Comparison of ENCODE assay signal across 15 cellular contexts in genomic region chrX:153929576-153929975, GRCh38. TPM values are rescaled to one million over a fixed set of nuclear protein-coding genes. Genes with fewer than 3 reads are reported as not detected.
DNase-seq lines count a peak whose midpoint lies in the region; ATAC-seq and TF ChIP-seq lines count a peak whose summit lies in the region.
"Had no signal": no experiment of that assay in that cellular context is flagged by ENCODE, and none has a peak within 500 bp of the region (broad histone marks: within the 10 kb centered on the region; RNA-seq: fewer than 3 reads in every experiment).

No MANE protein-coding gene starts in this region.

- no peaks in the 10 kb centered on the region for H3K27me3 Mint-ChIP-seq in activated CD4-positive, alpha-beta T cell treated with anti-CD3 and anti-CD28 coated beads, Interleukin-2, amount 10 ng/mL, durations not matched to agents 24 days and 14 days
- H3K27me3 Mint-ChIP-seq in activated T-helper 17 cell treated with anti-CD3 and anti-CD28 coated beads, Interleukin-2, amount 50 U/mL, for 72 hours: no peaks in the 10 kb centered on the region

- no peak overlapping the region for H2AFZ ChIP-seq in KMS-11 (ENCODE audit: low read depth)
- H2AFZ ChIP-seq in PC-3 (ENCODE audit: low read length): no peak overlapping the region
- H2AFZ ChIP-seq in neuronal stem cell (ENCODE audit: low read length): no peak overlapping the region

- H3K79me1 ChIP-seq in neuronal stem cell (ENCODE audit: low read depth, low read length): peaks cover 6% of the 10 kb centered on the region

- H3K79me2 ChIP-seq in KMS-11 (ENCODE audit: insufficient read depth, low read depth) (peaks cover 34% of the 10 kb centered on the region; the same call in 1 of the 2 replicates), PC-3 (ENCODE audit: low read length) (peaks cover 31% of the 10 kb centered on the region)

- H3K18ac ChIP-seq in neuronal stem cell (ENCODE audit: low read length): no peak overlapping the region

- BruUV-seq in PC-3 (replicated peaks; lab: Mats Ljungman, UMichigan): no TSS peak

- CTCF ChIA-PET in PC-3 (lab: Charles Lee): no interaction called here

- H4K8ac ChIP-seq in neuronal stem cell (ENCODE audit: low read depth, low read length): no peak overlapping the region

- no peak overlapping the region for H4K91ac ChIP-seq in neuronal stem cell (ENCODE audit: low read depth, low read length, poor library complexity)

- H3K27me3 ChIP-seq in KMS-11 (ENCODE audit: insufficient read depth, low read depth): no peaks in the 10 kb centered on the region
- H3K27me3 ChIP-seq in neutrophil: no peaks in the 10 kb centered on the region
- H3K27me3 ChIP-seq in PC-3 (ENCODE audit: low read length): no peaks in the 10 kb centered on the region
- H3K27me3 ChIP-seq in neuronal stem cell (ENCODE audit: control insufficient read depth in 3 of 3, insufficient read depth in 3 of 3, low read depth in 1 of 3, low read length in 3 of 3): peaks cover 0 to 31% (median 5%) of the 10 kb centered on the region in 3 experiments

- no peak overlapping the region for H2BK5ac ChIP-seq in neuronal stem cell (ENCODE audit: low read length)

- H3K36me3 ChIP-seq in KMS-11 (ENCODE audit: insufficient read depth) (no peaks in the 10 kb centered on the region), neutrophil (peaks cover 18% of the 10 kb centered on the region), PC-3 (ENCODE audit: low read depth, low read length) (peaks cover 11% of the 10 kb centered on the region), neuronal stem cell (replicated peaks in 1 of 2; ENCODE audit: control insufficient read depth in 2 of 2, insufficient read depth in 2 of 2, low read length in 2 of 2) (peaks cover 10 to 41% of the 10 kb centered on the region in 2 donors)

- POLR2A ChIA-PET in PC-3 (lab: Charles Lee; ENCODE audit: unreplicated experiment): no interaction called here

- H3K4me1 ChIP-seq in KMS-11 (ENCODE audit: low read depth, poor library complexity, severe bottlenecking): peaks cover 9% of the 10 kb centered on the region
- H3K4me1 ChIP-seq in neutrophil (ENCODE audit: control insufficient read depth in 1 of 2, insufficient read depth in 1 of 2, low read depth in 1 of 2, low read length in 1 of 2): peaks cover 24 to 57% of the 10 kb centered on the region in 2 experiments
- H3K4me1 ChIP-seq in PC-3 (ENCODE audit: insufficient read depth, low read length): peaks cover 26% of the 10 kb centered on the region
- peaks cover 12 to 13% of the 10 kb centered on the region in 2 donors for H3K4me1 ChIP-seq in neuronal stem cell (ENCODE audit: control insufficient read depth in 2 of 2, insufficient read depth in 1 of 2, low read depth in 1 of 2, low read length in 2 of 2)

- peak overlapping the region; percentile 91 for H3K4me3 Mint-ChIP-seq in activated CD4-positive, alpha-beta T cell treated with anti-CD3 and anti-CD28 coated beads, Interleukin-2, amount 10 ng/mL, durations not matched to agents 24 days and 14 days
- peak overlapping the region; percentile 88 for H3K4me3 Mint-ChIP-seq in activated T-helper 17 cell treated with anti-CD3 and anti-CD28 coated beads, Interleukin-2, amount 50 U/mL, for 72 hours

- no peak overlapping the region for H2BK12ac ChIP-seq in neuronal stem cell (ENCODE audit: low read length)

- H3K9ac ChIP-seq in KMS-11: no peak overlapping the region
- H3K9ac ChIP-seq in PC-3 (ENCODE audit: low read length): no peak overlapping the region
- no peak overlapping the region for H3K9ac ChIP-seq in neuronal stem cell (ENCODE audit: low read depth, low read length, poor library complexity)

- H3K23ac ChIP-seq in neuronal stem cell (ENCODE audit: low read depth, low read length, poor library complexity): no peak overlapping the region

- no peak overlapping the region for H2BK120ac ChIP-seq in neuronal stem cell (ENCODE audit: low read depth, low read length)

- H3K36me3 Mint-ChIP-seq in activated CD4-positive, alpha-beta T cell treated with anti-CD3 and anti-CD28 coated beads, Interleukin-2, amount 10 ng/mL, durations not matched to agents 24 days and 14 days (ENCODE audit: low read depth): peaks cover 21% of the 10 kb centered on the region
- peaks cover 52% of the 10 kb centered on the region for H3K36me3 Mint-ChIP-seq in activated T-helper 17 cell treated with anti-CD3 and anti-CD28 coated beads, Interleukin-2, amount 50 U/mL, for 72 hours (ENCODE audit: low read depth)

- H3K9me2 ChIP-seq in PC-3 (replicated peaks; ENCODE audit: low read length): no peaks in the 10 kb centered on the region

- no peaks in the 10 kb centered on the region for H3F3A ChIP-seq in PC-3 (ENCODE audit: low read length, unreplicated experiment)

- no peak overlapping the region for H3K4ac ChIP-seq in neuronal stem cell (ENCODE audit: low read length)

- intact Hi-C loops in activated CD4-positive, alpha-beta T cell treated with anti-CD3 and anti-CD28 coated beads, Interleukin-2, amount 10 ng/mL, durations not matched to agents 24 days and 14 days (cut with micrococcal nuclease): loop anchor here (5.0 to 10.0 kb wide), 3 partner anchors 55 to 975 kb away; partner anchors contain the start of genes ABCD1 and BCAP31
- intact Hi-C loops in PC-3 (cut with micrococcal nuclease): loop anchor here (2.0 to 5.0 kb wide), 3 partner anchors 17 to 167 kb away; partner anchors contain the start of genes HCFC1 and PLXNB3

- no peak overlapping the region for H2BK15ac ChIP-seq in neuronal stem cell (ENCODE audit: low read length)

- no peak overlapping the region for H2AK5ac ChIP-seq in neuronal stem cell (ENCODE audit: low read depth, low read length)

- TF ChIP-seq CTCF in KMS-11 (conservative IDR thresholded peaks at IDR 0.05; ENCODE audit: low read depth, low read length) (no peak), neutrophil (IDR thresholded peaks at IDR 0.05) (no peak), PC-3 (conservative IDR thresholded peaks at IDR 0.05; ENCODE audit: low read depth, low read length) (no peak)

- no peaks in the 10 kb centered on the region for H3K9me3 Mint-ChIP-seq in activated CD4-positive, alpha-beta T cell treated with anti-CD3 and anti-CD28 coated beads, Interleukin-2, amount 10 ng/mL, durations not matched to agents 24 days and 14 days
- no peaks in the 10 kb centered on the region for H3K9me3 Mint-ChIP-seq in activated T-helper 17 cell treated with anti-CD3 and anti-CD28 coated beads, Interleukin-2, amount 50 U/mL, for 72 hours

- no peak for ATAC-seq in activated T-helper 17 cell treated with anti-CD3 and anti-CD28 coated beads, Interleukin-2, amount 50 U/mL, for 72 hours (replicated peaks)
- no peak for ATAC-seq in PC-3

- H3K14ac ChIP-seq in neuronal stem cell (ENCODE audit: low read length): no peak overlapping the region

- H3K4me2 ChIP-seq in KMS-11 (peak overlapping the region; percentile 54; the same call in 1 of the 2 replicates), PC-3 (ENCODE audit: low read length) (no peak overlapping the region), neuronal stem cell (ENCODE audit: insufficient read depth, low read length, poor library complexity, severe bottlenecking) (no peak overlapping the region)

- no peak overlapping the region for H3K27ac Mint-ChIP-seq in activated CD4-positive, alpha-beta T cell treated with anti-CD3 and anti-CD28 coated beads, Interleukin-2, amount 10 ng/mL, durations not matched to agents 24 days and 14 days
- no peak overlapping the region for H3K27ac Mint-ChIP-seq in activated T-helper 17 cell treated with anti-CD3 and anti-CD28 coated beads, Interleukin-2, amount 50 U/mL, for 72 hours

- peaks cover 18% of the 10 kb centered on the region for H3K4me1 Mint-ChIP-seq in activated CD4-positive, alpha-beta T cell treated with anti-CD3 and anti-CD28 coated beads, Interleukin-2, amount 10 ng/mL, durations not matched to agents 24 days and 14 days
- peaks cover 6% of the 10 kb centered on the region for H3K4me1 Mint-ChIP-seq in activated T-helper 17 cell treated with anti-CD3 and anti-CD28 coated beads, Interleukin-2, amount 50 U/mL, for 72 hours

- WGBS in neuronal stem cell (ENCODE audit: extremely low coverage in 2 of 2, insufficient read length in 2 of 2, insufficient replicate concordance in 1 of 2), 2 donors: no CpG with 5 or more reads among the region's 10 CpGs

- H4K20me1 ChIP-seq in KMS-11 (ENCODE audit: insufficient read depth): no peaks in the 10 kb centered on the region
- H4K20me1 ChIP-seq in PC-3 (ENCODE audit: low read length): no peaks in the 10 kb centered on the region

- H3K27ac ChIP-seq in KMS-11: peak overlapping the region; percentile 38; the same call in 1 of the 2 replicates
- H3K27ac ChIP-seq in neutrophil: peak overlapping the region; percentile 100
- H3K27ac ChIP-seq in PC-3 (ENCODE audit: low read length): no peak overlapping the region
- no peak overlapping the region for H3K27ac ChIP-seq in neuronal stem cell (replicated peaks; ENCODE audit: low read length)

- no peak overlapping the region for H3K4me3 ChIP-seq in KMS-11 (IDR thresholded peaks at IDR 0.05; ENCODE audit: insufficient read depth, low read depth, low read length)
- no peak overlapping the region for H3K4me3 ChIP-seq in neutrophil (ENCODE audit: low read depth in 1 of 2, low read length in 1 of 2)
- H3K4me3 ChIP-seq in PC-3 (ENCODE audit: low read length): no peak overlapping the region
- no peak overlapping the region for H3K4me3 ChIP-seq in neuronal stem cell (ENCODE audit: low read length in 2 of 2)

- H3K9me3 ChIP-seq in neutrophil (no peaks in the 10 kb centered on the region), PC-3 (ENCODE audit: low read length) (no peaks in the 10 kb centered on the region), neuronal stem cell (replicated peaks in 1 of 2; ENCODE audit: control insufficient read depth in 2 of 2, insufficient read depth in 1 of 2, low read depth in 1 of 2, low read length in 2 of 2) (no peaks in the 10 kb centered on the region)

- DNase-seq in activated CD4-positive, alpha-beta T cell treated with anti-CD3 and anti-CD28 coated beads, Interleukin-2, amount 10 ng/mL, durations not matched to agents 24 days and 14 days: no peak
- DNase-seq in activated CD4-positive, alpha-beta T cell treated with anti-CD3 and anti-CD28 coated beads, Interleukin-2, amount 50 U/mL, for 48 hours: no peak
- DNase-seq in PC-3 (no peak), neuronal stem cell (ENCODE audit: low spot score) (no peak)
- DNase-seq in activated effector memory CD4-positive, alpha-beta T cell treated with Interleukin-2 at 50 U/mL for 16 hours: no peak
- DNase-seq: ACHN; activated CD4-positive, alpha-beta T cell treated with anti-CD3 and anti-CD28 coated beads for 4 hours; DMS53; H9; NCI-H1436 had no signal

RNA-seq across cellular contexts. Expression of gene ARHGAP4, which starts 3.5 kb away (rescaled TPM):
- total RNA-seq in activated CD4-positive, alpha-beta T cell treated with anti-CD3 and anti-CD28 coated beads, Interleukin-2, amount 10 ng/mL, durations not matched to agents 24 days and 14 days: 135 and 137 TPM in 2 replicates
- 100 to 1,000 TPM; 105 to 147 TPM for total RNA-seq in activated T-helper 17 cell treated with anti-CD3 and anti-CD28 coated beads, Interleukin-2, amount 50 U/mL, for 72 hours
- 4.0 and 4.6 TPM in 2 replicates for total RNA-seq in PC-3 (2014; rRNA removed)
- 5.4 TPM for polyA plus RNA-seq in neuronal stem cell (2013, experiment 1 of 2)
- polyA plus RNA-seq in neuronal stem cell (2013, experiment 2 of 2): 4.9 TPM

RNA-seq across cellular contexts. Expression of gene NAA10, which starts 5.3 kb away (rescaled TPM):
- 153 and 168 TPM in 2 replicates for total RNA-seq in activated CD4-positive, alpha-beta T cell treated with anti-CD3 and anti-CD28 coated beads, Interleukin-2, amount 10 ng/mL, durations not matched to agents 24 days and 14 days
- total RNA-seq in activated T-helper 17 cell treated with anti-CD3 and anti-CD28 coated beads, Interleukin-2, amount 50 U/mL, for 72 hours: 100 to 1,000 TPM in 1 of 2 donors, 10 to 100 TPM in 1; 74.7 to 146 TPM
- 169 and 172 TPM in 2 replicates for total RNA-seq in PC-3 (2014; rRNA removed)
- polyA plus RNA-seq in neuronal stem cell (2013, experiment 1 of 2): 94.9 TPM
- polyA plus RNA-seq in neuronal stem cell (2013, experiment 2 of 2): 91.4 TPM

RNA-seq across cellular contexts. Expression of gene RENBP, which starts 14.9 kb away (rescaled TPM):
- 13.7 and 15.1 TPM in 2 replicates for total RNA-seq in activated CD4-positive, alpha-beta T cell treated with anti-CD3 and anti-CD28 coated beads, Interleukin-2, amount 10 ng/mL, durations not matched to agents 24 days and 14 days
- total RNA-seq in activated T-helper 17 cell treated with anti-CD3 and anti-CD28 coated beads, Interleukin-2, amount 50 U/mL, for 72 hours: 1 to 10 TPM; 4.7 to 4.9 TPM
- total RNA-seq in PC-3 (2014; rRNA removed): 3.7 TPM in 1 of 2 replicates, not detected in the other
- 4.8 TPM for polyA plus RNA-seq in neuronal stem cell (2013, experiment 1 of 2)
- polyA plus RNA-seq in neuronal stem cell (2013, experiment 2 of 2): 4.7 TPM

RNA-seq across cellular contexts. Expression of gene AVPR2, which starts 25.1 kb away (rescaled TPM):
- total RNA-seq in activated CD4-positive, alpha-beta T cell treated with anti-CD3 and anti-CD28 coated beads, Interleukin-2, amount 10 ng/mL, durations not matched to agents 24 days and 14 days: not detected in 2 replicates
- total RNA-seq in activated T-helper 17 cell treated with anti-CD3 and anti-CD28 coated beads, Interleukin-2, amount 50 U/mL, for 72 hours: under 1 TPM in 1 of 2 donors, not detected in 1; 0.32 TPM
- total RNA-seq in PC-3 (2014; rRNA removed): not detected in 2 replicates
- polyA plus RNA-seq in neuronal stem cell (2013, experiment 1 of 2): not detected
- polyA plus RNA-seq in neuronal stem cell (2013, experiment 2 of 2): not detected
- total RNA-seq: fibroblast of villous mesenchyme, H9 had no signal
- polyA plus RNA-seq: keratinocyte had no signal

RNA-seq across cellular contexts. Expression of gene HCFC1, which starts 42.0 kb away (rescaled TPM):
- 107 and 109 TPM in 2 replicates for total RNA-seq in activated CD4-positive, alpha-beta T cell treated with anti-CD3 and anti-CD28 coated beads, Interleukin-2, amount 10 ng/mL, durations not matched to agents 24 days and 14 days
- 100 to 1,000 TPM in 1 of 2 donors, 10 to 100 TPM in 1; 85.5 to 134 TPM for total RNA-seq in activated T-helper 17 cell treated with anti-CD3 and anti-CD28 coated beads, Interleukin-2, amount 50 U/mL, for 72 hours
- 66.9 and 94.0 TPM in 2 replicates for total RNA-seq in PC-3 (2014; rRNA removed)
- 37.0 TPM for polyA plus RNA-seq in neuronal stem cell (2013, experiment 1 of 2)
- polyA plus RNA-seq in neuronal stem cell (2013, experiment 2 of 2): 39.4 TPM

Comparison
In these comparisons a context has a peak if more than half of its experiments do, and no peak if none do; other contexts are left out.
1. H3K27ac ChIP-seq: peak in KMS-11 (single experiment) and neutrophil (single experiment); none in PC-3 (single experiment) and neuronal stem cell (single experiment).
2. RNA of gene ARHGAP4, which starts 3.5 kb away (total RNA-seq): 105 to 147 TPM in activated T-helper 17 cell treated with anti-CD3 and anti-CD28 coated beads, Interleukin-2, amount 50 U/mL, for 72 hours and 135 to 137 TPM in activated CD4-positive, alpha-beta T cell treated with anti-CD3 and anti-CD28 coated beads, Interleukin-2, amount 10 ng/mL, durations not matched to agents 24 days and 14 days; 4.0 to 4.6 TPM in PC-3; every median in the first group is over 10 times any median in the second.